1 cellular context compared by ENCODE assay signal in the genomic region with DNA sequence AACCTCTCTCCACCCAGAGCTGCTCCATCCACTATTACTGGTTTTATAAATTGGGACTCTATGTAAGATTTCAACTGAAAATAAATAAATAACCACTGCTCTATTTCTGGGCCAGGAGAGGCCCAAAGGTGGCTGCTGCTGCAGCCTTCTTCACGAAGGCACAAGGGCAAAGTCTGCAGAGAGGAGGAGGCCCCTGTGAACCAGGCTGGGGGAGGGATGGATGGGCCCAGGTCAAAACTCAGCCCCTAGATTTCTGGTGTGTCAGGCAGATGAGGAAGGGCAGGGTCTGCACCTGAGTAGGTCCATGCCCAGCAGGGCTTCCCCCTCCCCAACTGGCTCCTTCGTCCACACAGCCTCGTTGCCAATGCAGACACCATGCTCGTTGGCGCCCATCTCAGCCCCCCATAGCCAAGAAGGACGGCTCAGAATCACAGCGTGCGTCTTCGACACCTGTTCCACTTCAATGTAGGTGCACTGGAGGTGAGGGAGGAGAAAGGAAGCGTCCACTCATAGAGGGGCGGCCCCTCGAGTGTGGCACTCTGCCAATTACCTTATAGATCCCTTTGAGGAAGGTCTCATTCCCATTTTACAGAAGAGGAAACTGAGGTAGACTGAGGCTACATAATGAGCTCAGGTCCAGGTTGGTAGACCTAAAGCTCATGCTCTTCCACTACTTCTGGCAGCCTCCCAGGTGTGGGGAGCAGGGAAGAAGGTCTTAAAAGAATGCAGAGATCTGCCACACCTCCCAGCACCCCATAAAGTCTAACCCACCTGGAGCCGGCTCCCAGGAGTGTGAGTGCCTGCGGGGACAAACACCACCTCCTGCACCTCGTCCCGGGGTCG.
TF ChIP-seq lines count a peak whose summit lies in the region.

No MANE protein-coding gene starts in this region.

TF ChIP-seq in WTC11, 78 proteins besides CTCF, POLR2A, EP300 and RAD21 (continued from another document):
- TF ChIP-seq, protein P1, sequence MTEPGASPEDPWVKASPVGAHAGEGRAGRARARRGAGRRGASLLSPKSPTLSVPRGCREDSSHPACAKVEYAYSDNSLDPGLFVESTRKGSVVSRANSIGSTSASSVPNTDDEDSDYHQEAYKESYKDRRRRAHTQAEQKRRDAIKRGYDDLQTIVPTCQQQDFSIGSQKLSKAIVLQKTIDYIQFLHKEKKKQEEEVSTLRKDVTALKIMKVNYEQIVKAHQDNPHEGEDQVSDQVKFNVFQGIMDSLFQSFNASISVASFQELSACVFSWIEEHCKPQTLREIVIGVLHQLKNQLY (CRISPR knock-in tag; IDR thresholded peaks at IDR 0.05): no peak
- TF ChIP-seq SMAD3 (CRISPR knock-in tag; IDR thresholded peaks at IDR 0.05; ENCODE audit: borderline replicate concordance): no peak
